In genomic region chr10:77530011-77530410, GRCh38 we compare ENCODE assay signal across 14 cellular contexts.
DNase-seq lines count a peak whose midpoint lies in the region; ATAC-seq and TF ChIP-seq lines count a peak whose summit lies in the region.
"Had no signal": no experiment of that assay in that cellular context is flagged by ENCODE, and none has a peak within 500 bp of the region (broad histone marks: within the 10 kb centered on the region; RNA-seq: fewer than 3 reads in every experiment).

No MANE protein-coding gene starts in this region.

- ATAC-seq in gastroesophageal sphincter, result no peak
- ATAC-seq: HCT116 had no signal

- TF ChIP-seq CTCF in gastroesophageal sphincter (IDR thresholded peaks at IDR 0.05) (no peak), sigmoid colon (IDR thresholded peaks at IDR 0.05) (no peak), suprapubic skin (IDR thresholded peaks at IDR 0.05) (no peak)

- no peaks in the 10 kb centered on the region for H3K27me3 ChIP-seq in BLaER1 treated with 17β-estradiol and CSF1 and Interleukin-3, amounts not matched to agents 10 nM and 100 nM
- H3K27me3 ChIP-seq in gastroesophageal sphincter, result no peaks in the 10 kb centered on the region
- no peaks in the 10 kb centered on the region for H3K27me3 ChIP-seq in sigmoid colon
- no peaks in the 10 kb centered on the region for H3K27me3 ChIP-seq in suprapubic skin

- H4K20me1 ChIP-seq in BLaER1 treated with 17β-estradiol and CSF1 and Interleukin-3, amounts not matched to agents 10 nM and 100 nM, result no peaks in the 10 kb centered on the region

- peak overlapping the region in 3 of 11 experiments; percentile 5 to 82 (median 67); a peak in 3 of 22 replicates for H3K27ac ChIP-seq in BLaER1 treated with 17β-estradiol and CSF1 and Interleukin-3, amounts not matched to agents 10 nM and 100 nM
- H3K27ac ChIP-seq in gastroesophageal sphincter, result peak overlapping the region; percentile 35 to 80 (median 77)
- H3K27ac ChIP-seq in sigmoid colon, result peak overlapping the region; percentile 17 to 71 (median 65)
- no peak overlapping the region for H3K27ac ChIP-seq in suprapubic skin
- H3K27ac ChIP-seq: RWPE1, SJCRH30 had no signal

- peaks cover 70 to 99% (median 74%) of the 10 kb centered on the region in 10 experiments for H3K4me1 ChIP-seq in BLaER1 treated with 17β-estradiol and CSF1 and Interleukin-3, amounts not matched to agents 10 nM and 100 nM
- H3K4me1 ChIP-seq in gastroesophageal sphincter, result peaks cover 15 to 84% (median 22%) of the 10 kb centered on the region in 3 donors
- H3K4me1 ChIP-seq in sigmoid colon, result peaks cover 0 to 94% (median 80%) of the 10 kb centered on the region in 4 donors
- peaks cover 10% of the 10 kb centered on the region for H3K4me1 ChIP-seq in suprapubic skin

- no peaks in the 10 kb centered on the region for H3K9me3 ChIP-seq in BLaER1 treated with 17β-estradiol and CSF1 and Interleukin-3, amounts not matched to agents 10 nM and 100 nM (replicated peaks in 1 of 11)
- no peaks in the 10 kb centered on the region for H3K9me3 ChIP-seq in gastroesophageal sphincter
- no peaks in the 10 kb centered on the region for H3K9me3 ChIP-seq in sigmoid colon
- H3K9me3 ChIP-seq in suprapubic skin, result no peaks in the 10 kb centered on the region
- H3K9me3 ChIP-seq: SJCRH30 had no signal

- TF ChIP-seq POLR2A in gastroesophageal sphincter (IDR thresholded peaks at IDR 0.05) (no peak), sigmoid colon (IDR thresholded peaks at IDR 0.05) (no peak), suprapubic skin (IDR thresholded peaks at IDR 0.05) (no peak)

- H3K4me2 ChIP-seq in BLaER1 treated with 17β-estradiol and CSF1 and Interleukin-3, amounts not matched to agents 10 nM and 100 nM, result peak overlapping the region; percentile 65 to 91 (median 78)

- peak; percentile 67 for DNase-seq in RPMI7951 (ENCODE audit: low read depth)
- no peak for DNase-seq in sigmoid colon
- DNase-seq in suprapubic skin (ENCODE audit: low spot score in 2 of 2), result no peak
- no peak for DNase-seq in HuH-7.5 (ENCODE audit: low spot score)
- DNase-seq in NCI-H146 treated with DMSO at 0.1 percent for 48 hours (lab: John Stamatoyannopoulos, UW; ENCODE audit: unreplicated experiment), result no peak
- DNase-seq in DMS114 treated with DMSO at 0.1 percent for 48 hours (lab: John Stamatoyannopoulos, UW; ENCODE audit: unreplicated experiment), result no peak
- DNase-seq: KG1, NCI-H1105, NCI-H187, SJCRH30 had no signal

- H3K4me3 ChIP-seq in BLaER1 treated with 17β-estradiol and CSF1 and Interleukin-3, amounts not matched to agents 10 nM and 100 nM, result no peak overlapping the region
- H3K4me3 ChIP-seq in gastroesophageal sphincter, result no peak overlapping the region
- H3K4me3 ChIP-seq in sigmoid colon, result no peak overlapping the region
- no peak overlapping the region for H3K4me3 ChIP-seq in suprapubic skin
- H3K4me3 ChIP-seq: SJCRH30 had no signal

- intact Hi-C loops in sigmoid colon (cut with DNase I), result no loop called here

- no peak for TF ChIP-seq EP300 in gastroesophageal sphincter (IDR thresholded peaks at IDR 0.05)
- no peak for TF ChIP-seq EP300 in sigmoid colon (IDR thresholded peaks at IDR 0.05)
- no peak for TF ChIP-seq EP300 in suprapubic skin (IDR thresholded peaks at IDR 0.05)

- H3K9ac ChIP-seq in BLaER1 treated with 17β-estradiol and CSF1 and Interleukin-3, amounts not matched to agents 10 nM and 100 nM, result peak overlapping the region in 1 of 11 experiments; percentile 74; a peak in 1 of 22 replicates

- WGBS in gastroesophageal sphincter (ENCODE audit: low coverage in 1 of 2), 2 donors, result 62 to 67% methylated on average over 2 of the region's 3 CpGs
- 77 to 84% methylated on average over 3 of the region's 3 CpGs for WGBS in sigmoid colon, 2 donors
- WGBS in suprapubic skin, result 82% methylated on average over 3 of the region's 3 CpGs

- H3K36me3 ChIP-seq in BLaER1 treated with 17β-estradiol and CSF1 and Interleukin-3, amounts not matched to agents 10 nM and 100 nM, result no peaks in the 10 kb centered on the region
- no peaks in the 10 kb centered on the region for H3K36me3 ChIP-seq in gastroesophageal sphincter
- no peaks in the 10 kb centered on the region for H3K36me3 ChIP-seq in sigmoid colon
- H3K36me3 ChIP-seq in suprapubic skin, result no peaks in the 10 kb centered on the region
- H3K36me3 ChIP-seq: SJCRH30 had no signal
